ENCODE assay signal across 14 cellular contexts in genomic region chr12:70485704-70486103, GRCh38.
DNase-seq lines count a peak whose midpoint lies in the region; ATAC-seq and TF ChIP-seq lines count a peak whose summit lies in the region.
"Had no signal": no experiment of that assay in that cellular context is flagged by ENCODE, and none has a peak within 500 bp of the region (broad histone marks: within the 10 kb centered on the region; RNA-seq: fewer than 3 reads in every experiment).

No MANE protein-coding gene starts in this region.

- H3K9me3 Mint-ChIP-seq in stimulated activated memory B cell treated with anti-CD40 and anti-IgM and Interleukin-4, amounts not matched to agents 10 μg/mL and 1 μg/mL and 100 μg/mL, for 72 hours = no peaks in the 10 kb centered on the region

- H3K9ac ChIP-seq in OCI-LY1 (ENCODE audit: low read length) = no peak overlapping the region
- H3K9ac ChIP-seq: BLaER1 treated with 17β-estradiol and CSF1 and Interleukin-3, amounts not matched to agents 10 nM and 100 nM; GM23248 had no signal

- H3K4me3 Mint-ChIP-seq in stimulated activated memory B cell treated with anti-CD40 and anti-IgM and Interleukin-4, amounts not matched to agents 10 μg/mL and 1 μg/mL and 100 μg/mL, for 72 hours = no peak overlapping the region
- H3K4me3 Mint-ChIP-seq: B cell; CD8-positive, alpha-beta T cell had no signal

- no peaks in the 10 kb centered on the region for H4K20me1 ChIP-seq in OCI-LY1 (ENCODE audit: insufficient read depth, low read length)
- H4K20me1 ChIP-seq: BLaER1 treated with 17β-estradiol and CSF1 and Interleukin-3, amounts not matched to agents 10 nM and 100 nM had no signal

- H3K4me1 ChIP-seq in OCI-LY1 (ENCODE audit: insufficient read depth, low read length, severe bottlenecking) (peaks cover 73% of the 10 kb centered on the region), left lung (peaks cover 0 to 5% of the 10 kb centered on the region in 2 donors)
- H3K4me1 ChIP-seq: HAP-1 had no signal

- ATAC-seq in left lung (peak; percentile 84), HG03139 (IDR thresholded peaks at IDR 0.05; ENCODE audit: unreplicated experiment) (no peak)
- ATAC-seq in stimulated activated memory B cell treated with anti-CD40 and anti-IgM and Interleukin-4, amounts not matched to agents 10 μg/mL and 1 μg/mL and 100 μg/mL, for 72 hours = no peak
- ATAC-seq: CD8-positive, alpha-beta T cell had no signal

- peak overlapping the region; percentile 49 for H3K27ac Mint-ChIP-seq in stimulated activated memory B cell treated with anti-CD40 and anti-IgM and Interleukin-4, amounts not matched to agents 10 μg/mL and 1 μg/mL and 100 μg/mL, for 72 hours
- H3K27ac Mint-ChIP-seq: B cell; CD8-positive, alpha-beta T cell had no signal

- no peak overlapping the region for H3K4me2 ChIP-seq in OCI-LY1 (ENCODE audit: low read length)

- intact Hi-C loops in left lung (cut with DNase I) = no loop called here

- H3K9me2 ChIP-seq in OCI-LY1 (ENCODE audit: low read depth, low read length) = no peaks in the 10 kb centered on the region

- peaks cover 48% of the 10 kb centered on the region for H3K79me2 ChIP-seq in OCI-LY1 (ENCODE audit: insufficient read depth, low read length)

- no peak overlapping the region for H2AFZ ChIP-seq in OCI-LY1 (ENCODE audit: low read length)
- H2AFZ ChIP-seq: GM23248 had no signal

- H3K36me3 ChIP-seq in OCI-LY1 (ENCODE audit: insufficient read depth, low read length) (peaks cover 57% of the 10 kb centered on the region), left lung (no peaks in the 10 kb centered on the region)
- H3K36me3 ChIP-seq: BLaER1 treated with 17β-estradiol and CSF1 and Interleukin-3, amounts not matched to agents 10 nM and 100 nM; HAP-1 had no signal

- H3K9me3 ChIP-seq in OCI-LY1 (ENCODE audit: low read length) (peaks cover 21% of the 10 kb centered on the region), left lung (peaks cover 0 to 11% of the 10 kb centered on the region in 2 donors)
- H3K9me3 ChIP-seq: HAP-1 had no signal

- peaks cover 68% of the 10 kb centered on the region for H3K4me1 Mint-ChIP-seq in stimulated activated memory B cell treated with anti-CD40 and anti-IgM and Interleukin-4, amounts not matched to agents 10 μg/mL and 1 μg/mL and 100 μg/mL, for 72 hours

- H3K27me3 ChIP-seq in OCI-LY1 (ENCODE audit: insufficient read depth, low read length) = no peaks in the 10 kb centered on the region
- no peaks in the 10 kb centered on the region for H3K27me3 ChIP-seq in left lung
- H3K27me3 ChIP-seq: BLaER1 treated with 17β-estradiol and CSF1 and Interleukin-3, amounts not matched to agents 10 nM and 100 nM had no signal

- no peaks in the 10 kb centered on the region for H3F3A ChIP-seq in OCI-LY1 (ENCODE audit: insufficient read depth, low read length)

- H3K27me3 Mint-ChIP-seq in stimulated activated memory B cell treated with anti-CD40 and anti-IgM and Interleukin-4, amounts not matched to agents 10 μg/mL and 1 μg/mL and 100 μg/mL, for 72 hours = no peaks in the 10 kb centered on the region

- H3K4me3 ChIP-seq in OCI-LY1 (ENCODE audit: low read depth, low read length, poor library complexity, severe bottlenecking) (no peak overlapping the region), left lung (no peak overlapping the region)
- H3K4me3 ChIP-seq: BLaER1 treated with 17β-estradiol and CSF1 and Interleukin-3, amounts not matched to agents 10 nM and 100 nM; GM23248; HAP-1 had no signal

- H3K36me3 Mint-ChIP-seq in stimulated activated memory B cell treated with anti-CD40 and anti-IgM and Interleukin-4, amounts not matched to agents 10 μg/mL and 1 μg/mL and 100 μg/mL, for 72 hours = peaks cover 10% of the 10 kb centered on the region
- H3K36me3 Mint-ChIP-seq: CD8-positive, alpha-beta T cell had no signal

- DNase-seq in left lung (peak in 1 of 2 donors; percentile 28), NCI-H510A treated with DMSO at 0.1 percent for 48 hours (lab: John Stamatoyannopoulos, UW) (no peak)
- no peak for DNase-seq in activated CD4-positive, alpha-beta T cell treated with anti-CD3 and anti-CD28 coated beads for 4 hours
- DNase-seq: Calu3; CD8-positive, alpha-beta T cell; DMS79 treated with DMSO at 0.1 percent for 48 hours; EL; GM23248 had no signal

- TF ChIP-seq CTCF in OCI-LY1 (IDR thresholded peaks at IDR 0.05; ENCODE audit: low read length) = no peak
- no peak for TF ChIP-seq CTCF in left lung (IDR thresholded peaks at IDR 0.05)

- H3K27ac ChIP-seq in OCI-LY1 (ENCODE audit: low read depth, low read length, poor library complexity, severe bottlenecking) (peak overlapping the region; percentile 67), left lung (no peak overlapping the region)
- H3K27ac ChIP-seq: BLaER1 treated with 17β-estradiol and CSF1 and Interleukin-3, amounts not matched to agents 10 nM and 100 nM; GM23248 had no signal
